In the genomic region with DNA sequence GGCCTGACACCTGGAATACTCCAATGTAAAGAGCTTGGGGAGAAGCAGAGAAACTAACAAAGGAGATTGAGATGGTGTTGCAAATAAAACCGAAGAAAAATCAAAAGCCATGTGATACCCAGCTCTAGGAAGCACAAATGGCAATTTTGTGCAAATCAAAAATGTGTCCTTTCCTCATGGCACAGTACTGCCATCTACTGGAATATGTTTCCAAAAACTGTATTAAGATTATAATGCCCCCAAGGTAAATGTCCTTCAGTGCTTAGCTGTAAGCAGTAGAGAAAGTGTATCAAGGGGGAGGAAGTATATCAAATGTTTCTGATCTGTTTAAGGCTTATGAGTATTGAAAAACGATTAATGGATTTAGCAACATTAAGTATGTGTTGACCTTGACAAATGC, we compare ENCODE assay signal across 7 cellular contexts.
A peak's percentile ranks its signal among the peaks of the same experiment; 100 is the strongest.
DNase-seq lines count a peak whose midpoint lies in the region; ATAC-seq, FAIRE-seq and TF ChIP-seq lines count a peak whose summit lies in the region.
"Not testable (repeated sequence)": the region's sequence is repeated elsewhere in the genome, so short reads cannot be mapped to it uniquely, and the experiment has no call there.

No MANE protein-coding gene starts in this region.

- not testable (repeated sequence) for H3K4me1 Mint-ChIP-seq in chondrocyte (ENCODE audit: low read depth)

- not testable (repeated sequence) for H3K27me3 Mint-ChIP-seq in chondrocyte (ENCODE audit: low read depth)

- peak; percentile 70 for FAIRE-seq in GM12892 (lab: Jason Lieb, UNC)

- H3K27ac Mint-ChIP-seq in chondrocyte (ENCODE audit: unreplicated experiment) = not testable (repeated sequence)

- TF ChIP-seq CTCF in chondrocyte (IDR thresholded peaks at IDR 0.05) = peak; percentile 84

- DNase-seq in GM12892 (ENCODE audit: insufficient read length); chondrocyte (ENCODE audit: low spot score); left lobe of liver (ENCODE audit: low spot score): not testable (repeated sequence)
- DNase-seq in H4 (ENCODE audit: low spot score) (peak; percentile 4), NCI-H1694 treated with DMSO at 0.1 percent for 48 hours (lab: John Stamatoyannopoulos, UW) (peak; percentile 1), SIG-M5 treated with dmso at 0.1 percent for 504 hours (lab: John Stamatoyannopoulos, UW; ENCODE audit: unreplicated experiment) (peak; percentile 0)

- H3K4me3 Mint-ChIP-seq in chondrocyte (ENCODE audit: unreplicated experiment) = not testable (repeated sequence)

- peak; percentile 56 for ATAC-seq in HG03558 (IDR thresholded peaks at IDR 0.05; ENCODE audit: extremely low read depth, unreplicated experiment)
- ATAC-seq in left lobe of liver = peak; percentile 91

- not testable (repeated sequence) for H3K36me3 Mint-ChIP-seq in chondrocyte (ENCODE audit: low read depth)

- H3K9me3 Mint-ChIP-seq in chondrocyte (ENCODE audit: low read depth) = not testable (repeated sequence)

- not testable (repeated sequence) for TF ChIP-seq POLR2A in GM12892 (IDR thresholded peaks at IDR 0.05; ENCODE audit: low read depth, low read length)
